In genomic region chr5:108919591-108920326, GRCh38 we compare ENCODE assay signal across 11 cellular contexts.
DNase-seq lines count a peak whose midpoint lies in the region; ATAC-seq and TF ChIP-seq lines count a peak whose summit lies in the region.
"Had no signal": no experiment of that assay in that cellular context is flagged by ENCODE, and none has a peak within 500 bp of the region (broad histone marks: within the 10 kb centered on the region; RNA-seq: fewer than 3 reads in every experiment).

No MANE protein-coding gene starts in this region.

- no peak overlapping the region for H2AFZ ChIP-seq in parathyroid adenoma

- no peak overlapping the region for H3K4me3 ChIP-seq in body of pancreas
- H3K4me3 ChIP-seq in parathyroid adenoma (ENCODE audit: low read depth, low read length): no peak overlapping the region
- H3K4me3 ChIP-seq: left lung had no signal

- H3K27me3 ChIP-seq in body of pancreas (no peaks in the 10 kb centered on the region), parathyroid adenoma (ENCODE audit: control insufficient read depth, insufficient read depth, low read length) (no peaks in the 10 kb centered on the region)
- H3K27me3 ChIP-seq: left lung had no signal

- DNase-seq in GM13977 (ENCODE audit: low spot score): peak; percentile 22
- DNase-seq in body of pancreas: no peak
- DNase-seq in C1 segment of cervical spinal cord (lab: John Stamatoyannopoulos, UW): no peak
- no peak for DNase-seq in activated CD8-positive, alpha-beta memory T cell treated with anti-CD3 and anti-CD28 coated beads for 24 hours
- DNase-seq in activated T-cell treated with anti-CD3 and anti-CD28 coated beads, Interleukin-2, amount 50 U/mL, for 48 hours: no peak
- DNase-seq: activated naive CD4-positive, alpha-beta T cell treated with anti-CD3 and anti-CD28 coated beads, Interleukin-2, amount 50 U/mL, for 16 hours; left lung; NCI-H510A treated with DMSO at 0.1 percent for 48 hours had no signal

- ATAC-seq in HG03378 (IDR thresholded peaks at IDR 0.05; ENCODE audit: unreplicated experiment): peak; percentile 56
- ATAC-seq in body of pancreas: no peak
- ATAC-seq: left lung; stimulated activated memory B cell treated with anti-CD40 and anti-IgM and Interleukin-4, amounts not matched to agents 10 μg/mL and 1 μg/mL and 100 μg/mL, for 72 hours had no signal

- H3K36me3 ChIP-seq in body of pancreas (replicated peaks in 1 of 2; ENCODE audit: insufficient read depth in 1 of 2, low read depth in 2 of 2) (no peaks in the 10 kb centered on the region), parathyroid adenoma (ENCODE audit: control insufficient read depth, insufficient read depth, low read length) (no peaks in the 10 kb centered on the region)
- H3K36me3 ChIP-seq: left lung had no signal

- no peak for TF ChIP-seq POLR2A in body of pancreas (IDR thresholded peaks at IDR 0.05)

- H3K9ac ChIP-seq in parathyroid adenoma: no peak overlapping the region

- H3K9me3 ChIP-seq in body of pancreas (no peaks in the 10 kb centered on the region), parathyroid adenoma (ENCODE audit: control insufficient read depth, low read length) (no peaks in the 10 kb centered on the region)
- H3K9me3 ChIP-seq: left lung had no signal

- WGBS in body of pancreas, 2 donors: 53 to 56% methylated on average over 2 of the region's 2 CpGs

- H3K4me1 ChIP-seq in body of pancreas (no peaks in the 10 kb centered on the region), parathyroid adenoma (no peaks in the 10 kb centered on the region)
- H3K4me1 ChIP-seq: left lung had no signal

- H3K4me2 ChIP-seq in parathyroid adenoma (ENCODE audit: low read length): no peak overlapping the region

- in situ Hi-C loops in GM13977 (cut with MboI; ENCODE audit: low pct_unique_long_range_greater_than_20kb, low sequenced_read_pairs, unreplicated experiment): loop anchor here (25.0 kb wide), 3 partner anchors 232 to 543 kb away; no protein-coding TSS in a partner anchor

- intact Hi-C loops in body of pancreas (cut with DNase I): no loop called here

- TF ChIP-seq CTCF in GM13977 (IDR thresholded peaks at IDR 0.05; ENCODE audit: extremely low read depth, insufficient read depth, missing control alignments) (peak; percentile 30), body of pancreas (IDR thresholded peaks at IDR 0.05) (peak in 6 of 7 experiments; percentile 18 to 41 (median 27)), parathyroid adenoma (IDR thresholded peaks at IDR 0.05) (peak; percentile 46)

- H3K79me2 ChIP-seq in parathyroid adenoma: no peaks in the 10 kb centered on the region

- H3K27ac ChIP-seq in body of pancreas: no peak overlapping the region
- no peak overlapping the region for H3K27ac ChIP-seq in parathyroid adenoma
- H3K27ac ChIP-seq: left lung had no signal
